Comparison of ENCODE assay signal across 12 cellular contexts in genomic region chr1:6960291-6960758, GRCh38.
DNase-seq lines count a peak whose midpoint lies in the region; ATAC-seq and TF ChIP-seq lines count a peak whose summit lies in the region.
"Had no signal": no experiment of that assay in that cellular context is flagged by ENCODE, and none has a peak within 500 bp of the region (broad histone marks: within the 10 kb centered on the region; RNA-seq: fewer than 3 reads in every experiment).

No MANE protein-coding gene starts in this region.

- peak overlapping the region in 1 of 2 donors; percentile 49 for H3K27ac ChIP-seq in ovary
- H3K27ac ChIP-seq in GM23338 (ENCODE audit: low read depth): no peak overlapping the region

- peaks cover 16% of the 10 kb centered on the region for H3K4me1 ChIP-seq in ovary (ENCODE audit: insufficient read depth)
- peaks cover 21% of the 10 kb centered on the region for H3K4me1 ChIP-seq in GM23338 (ENCODE audit: insufficient read depth)

- no peak overlapping the region for H3K4me3 Mint-ChIP-seq in GM23338
- H3K4me3 Mint-ChIP-seq: stimulated activated effector memory CD8-positive, alpha-beta T cell treated with anti-CD3 and anti-CD28 coated beads, Interleukin-12 subunit alpha, Interleukin-12 subunit beta, amount 100 ng/mL, for 72 hours had no signal

- H3K9me2 ChIP-seq in GM23338 (ENCODE audit: insufficient read depth): no peaks in the 10 kb centered on the region

- no peak for ATAC-seq in GM23338
- ATAC-seq: stimulated activated effector memory CD8-positive, alpha-beta T cell treated with anti-CD3 and anti-CD28 coated beads, Interleukin-12 subunit alpha, Interleukin-12 subunit beta, amount 100 ng/mL, for 72 hours had no signal

- intact Hi-C loops in ovary (cut with DNase I): no loop called here

- H3K36me3 ChIP-seq in ovary (no peaks in the 10 kb centered on the region), GM23338 (ENCODE audit: insufficient read depth) (no peaks in the 10 kb centered on the region)

- no peak overlapping the region for H3K4me2 ChIP-seq in GM23338

- DNase-seq in EL (peak; percentile 87), NCI-H82 (lab: John Stamatoyannopoulos, UW) (peak; percentile 82), fibroblast of gingiva (ENCODE audit: low read depth) (peak; percentile 78), ovary (peak; percentile 59 to 68 (median 65)), cerebellum (ENCODE audit: low spot score) (no peak), GM23338 (ENCODE audit: low spot score) (no peak), MV-4-11 (lab: John Stamatoyannopoulos, UW) (no peak)
- DNase-seq in activated T-cell treated with anti-CD3 and anti-CD28 coated beads, Interleukin-2, amount 50 U/mL, for 1 hour: no peak
- DNase-seq: activated gamma-delta T cell treated with Interleukin-2 at 50 U/mL for 16 hours, endodermal cell, NCI-H446 treated with DMSO at 0.1 percent for 48 hours had no signal

- TF ChIP-seq POLR2A in ovary (IDR thresholded peaks at IDR 0.05): no peak

- H3K36me3 Mint-ChIP-seq in GM23338 (ENCODE audit: low read depth): no peaks in the 10 kb centered on the region
- H3K36me3 Mint-ChIP-seq: stimulated activated effector memory CD8-positive, alpha-beta T cell treated with anti-CD3 and anti-CD28 coated beads, Interleukin-12 subunit alpha, Interleukin-12 subunit beta, amount 100 ng/mL, for 72 hours had no signal

- no peak overlapping the region for H3K4me3 ChIP-seq in ovary
- no peak overlapping the region for H3K4me3 ChIP-seq in GM23338

- WGBS in ovary, 3 donors: 7 to 14% (median 14%) methylated on average over 12 of the region's 12 CpGs

- H3K9me3 Mint-ChIP-seq in GM23338: no peaks in the 10 kb centered on the region; the same call in 2 of the 3 replicates
- H3K9me3 Mint-ChIP-seq: endodermal cell; stimulated activated effector memory CD8-positive, alpha-beta T cell treated with anti-CD3 and anti-CD28 coated beads, Interleukin-12 subunit alpha, Interleukin-12 subunit beta, amount 100 ng/mL, for 72 hours had no signal

- no peak overlapping the region for H2AFZ ChIP-seq in GM23338

- H3K27me3 Mint-ChIP-seq in GM23338 (ENCODE audit: insufficient read depth, low read depth, poor library complexity): peaks cover 11% of the 10 kb centered on the region

- no peaks in the 10 kb centered on the region for H3K9me3 ChIP-seq in ovary

- no peak for TF ChIP-seq EP300 in ovary (IDR thresholded peaks at IDR 0.05)

- no peak overlapping the region for H3K27ac Mint-ChIP-seq in GM23338
- H3K27ac Mint-ChIP-seq: endodermal cell; stimulated activated effector memory CD8-positive, alpha-beta T cell treated with anti-CD3 and anti-CD28 coated beads, Interleukin-12 subunit alpha, Interleukin-12 subunit beta, amount 100 ng/mL, for 72 hours had no signal

- H3K4me1 Mint-ChIP-seq in GM23338: peaks cover 43% of the 10 kb centered on the region

- 0 out of 2 replicates have a peak, but pooled peaks cover 2% of the 10 kb centered on the region for H3F3A ChIP-seq in GM23338 (replicated peaks; ENCODE audit: low read depth)

- no peaks in the 10 kb centered on the region for H3K79me2 ChIP-seq in GM23338 (replicated peaks; ENCODE audit: insufficient read depth)

- H4K20me1 ChIP-seq in GM23338 (replicated peaks; ENCODE audit: insufficient read depth): no peaks in the 10 kb centered on the region

- TF ChIP-seq CTCF in ovary (IDR thresholded peaks at IDR 0.05) (peak in 1 of 3 donors; percentile 6), GM23338 (conservative IDR thresholded peaks at IDR 0.05; ENCODE audit: low read depth in 2 of 2) (no peak)

- H3K27me3 ChIP-seq in ovary (no peaks in the 10 kb centered on the region), GM23338 (ENCODE audit: insufficient read depth) (no peaks in the 10 kb centered on the region)

TF ChIP-seq in GM23338, 12 proteins besides CTCF, POLR2A, EP300 and RAD21 (continues in another document):
- TF ChIP-seq EZH2 (IDR thresholded peaks at IDR 0.05; ENCODE audit: low read depth, unreplicated experiment) (no peak), CREB1 (CRISPR knock-in tag; IDR thresholded peaks at IDR 0.05; ENCODE audit: low read depth) (no peak), ZNF331 (CRISPR knock-in tag; IDR thresholded peaks at IDR 0.05; ENCODE audit: low read depth) (no peak), ETS1 (IDR thresholded peaks at IDR 0.05) (no peak), POLR2AphosphoS5 (IDR thresholded peaks at IDR 0.05; ENCODE audit: low read depth) (no peak), ZNF462 (CRISPR knock-in tag; IDR thresholded peaks at IDR 0.05) (no peak), NANOG (IDR thresholded peaks at IDR 0.05; ENCODE audit: borderline replicate concordance) (no peak), ZNF114 (CRISPR knock-in tag; IDR thresholded peaks at IDR 0.05) (no peak), STAT1 (IDR thresholded peaks at IDR 0.05; ENCODE audit: unreplicated experiment) (no peak), JUNB (IDR thresholded peaks at IDR 0.05; ENCODE audit: unreplicated experiment) (no peak), EZH2phosphoT487 (IDR thresholded peaks at IDR 0.05; ENCODE audit: unreplicated experiment) (no peak)

Comparison
In these comparisons a context has a peak if more than half of its experiments do, and no peak if none do; other contexts are left out.
1. DNase-seq: peak in EL (single experiment), NCI-H82 (single experiment), fibroblast of gingiva (single experiment) and ovary (5 of 5); none in cerebellum (single experiment), GM23338 (single experiment), activated T-cell treated with anti-CD3 and anti-CD28 coated beads, Interleukin-2, amount 50 U/mL, for 1 hour (single experiment) and MV-4-11 (single experiment).